18 cellular contexts compared by ENCODE assay signal in the genomic region with DNA sequence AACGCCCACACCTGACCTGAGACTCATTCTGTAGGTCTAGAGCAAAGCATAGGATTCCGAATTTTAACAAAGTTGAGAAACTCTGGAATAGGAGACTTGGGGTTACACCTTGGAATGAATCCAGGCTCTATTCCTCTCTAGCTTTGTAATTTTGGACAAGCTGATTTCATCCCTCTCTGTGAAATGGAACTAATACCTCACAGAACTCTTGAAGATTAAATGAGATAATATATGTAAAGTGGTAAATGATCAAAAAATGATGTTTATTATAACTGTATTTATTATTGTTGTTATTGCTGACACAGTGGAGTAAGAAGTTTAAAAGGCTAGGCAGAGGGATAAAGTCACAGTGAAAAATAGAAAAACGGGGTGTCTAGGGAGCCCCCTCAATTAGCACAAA. TPM values are rescaled to one million over a fixed set of nuclear protein-coding genes. Genes with fewer than 3 reads are reported as not detected.
DNase-seq lines count a peak whose midpoint lies in the region; ATAC-seq and TF ChIP-seq lines count a peak whose summit lies in the region.
"Had no signal": no experiment of that assay in that cellular context is flagged by ENCODE, and none has a peak within 500 bp of the region (broad histone marks: within the 10 kb centered on the region; RNA-seq: fewer than 3 reads in every experiment).

No MANE protein-coding gene starts in this region.

- H3K4me3 ChIP-seq in breast epithelium (no peak overlapping the region), ectodermal cell (ENCODE audit: insufficient read depth, low read depth, low read length) (no peak overlapping the region), neural progenitor cell (no peak overlapping the region), HAP-1 (no peak overlapping the region)
- H3K4me3 ChIP-seq: A549, GM23338 had no signal

- H3K4me1 ChIP-seq in breast epithelium: peaks cover 0 to 10% of the 10 kb centered on the region in 2 donors
- peaks cover 26% of the 10 kb centered on the region for H3K4me1 ChIP-seq in ectodermal cell (ENCODE audit: control insufficient read depth, insufficient read depth, low read length)
- peaks cover 36% of the 10 kb centered on the region for H3K4me1 ChIP-seq in neural progenitor cell
- no peaks in the 10 kb centered on the region for H3K4me1 ChIP-seq in HAP-1
- H3K4me1 ChIP-seq: Caco-2 had no signal

- H3K4me1 Mint-ChIP-seq in MCF 10A (ENCODE audit: insufficient read depth, unreplicated experiment) (no peaks in the 10 kb centered on the region), neural progenitor cell (peaks cover 39% of the 10 kb centered on the region)

- H3K27ac Mint-ChIP-seq in MCF 10A (ENCODE audit: low read depth, unreplicated experiment) (no peak overlapping the region), neural progenitor cell (no peak overlapping the region)
- H3K27ac Mint-ChIP-seq: CD4-positive, CD25-positive, alpha-beta regulatory T cell; CD8-positive, alpha-beta T cell had no signal

- no peaks in the 10 kb centered on the region for H3K79me2 ChIP-seq in neural progenitor cell (ENCODE audit: low read depth)

- CTCF ChIA-PET in MCF 10A (lab: Yijun Ruan, JAX): no interaction called here

- H3K27me3 Mint-ChIP-seq in MCF 10A (ENCODE audit: insufficient read depth, unreplicated experiment) (no peaks in the 10 kb centered on the region), neural progenitor cell (ENCODE audit: insufficient read depth, low read depth) (no peaks in the 10 kb centered on the region)
- H3K27me3 Mint-ChIP-seq: CD4-positive, CD25-positive, alpha-beta regulatory T cell had no signal

- 92 to 97% methylated on average over 3 of the region's 3 CpGs for WGBS in ectodermal cell, 2 experiments

- no TSS peak for BruUV-seq in MCF 10A (replicated peaks; lab: Mats Ljungman, UMichigan)

- no peak overlapping the region for H3K4me2 ChIP-seq in neural progenitor cell
- H3K4me2 ChIP-seq: A549 had no signal

- H4K20me1 ChIP-seq in neural progenitor cell (ENCODE audit: low read depth): peaks cover 7% of the 10 kb centered on the region

- no peaks in the 10 kb centered on the region for H3K27me3 ChIP-seq in breast epithelium
- no peaks in the 10 kb centered on the region for H3K27me3 ChIP-seq in ectodermal cell (ENCODE audit: control insufficient read depth, insufficient read depth, low read length, poor library complexity, severe bottlenecking)
- H3K27me3 ChIP-seq in neural progenitor cell: no peaks in the 10 kb centered on the region
- H3K27me3 ChIP-seq in HAP-1 (ENCODE audit: low read depth): no peaks in the 10 kb centered on the region

- H3K36me3 Mint-ChIP-seq in MCF 10A (ENCODE audit: insufficient read depth, unreplicated experiment) (peaks cover 6% of the 10 kb centered on the region), neural progenitor cell (peaks cover 7% of the 10 kb centered on the region)

- H3K9me3 Mint-ChIP-seq in MCF 10A (ENCODE audit: unreplicated experiment) (no peaks in the 10 kb centered on the region), neural progenitor cell (no peaks in the 10 kb centered on the region)
- H3K9me3 Mint-ChIP-seq: CD8-positive, alpha-beta T cell; GM23338 had no signal

- no peak for DNase-seq in breast epithelium (ENCODE audit: low spot score in 2 of 2)
- DNase-seq in MCF 10A (ENCODE audit: unreplicated experiment): no peak
- no peak for DNase-seq in neural progenitor cell (ENCODE audit: low spot score)
- DNase-seq in islet precursor cell: no peak
- no peak for DNase-seq in HAP-1 (ENCODE audit: low spot score in 2 of 2)
- DNase-seq: 8988T; Caco-2; CD4-positive, CD25-positive, alpha-beta regulatory T cell; CD8-positive, alpha-beta T cell; DMS153; DND-41; HCEC 1CT had no signal

- H3F3A ChIP-seq in neural progenitor cell (ENCODE audit: low read depth): peaks cover 19% of the 10 kb centered on the region

- no peak overlapping the region for H3K4me3 Mint-ChIP-seq in MCF 10A (ENCODE audit: unreplicated experiment)
- H3K4me3 Mint-ChIP-seq in neural progenitor cell: no peak overlapping the region
- H3K4me3 Mint-ChIP-seq: CD4-positive, CD25-positive, alpha-beta regulatory T cell; CD8-positive, alpha-beta T cell had no signal

- no peak overlapping the region for H2AFZ ChIP-seq in neural progenitor cell (replicated peaks)
- H2AFZ ChIP-seq: GM23338 had no signal

- H3K27ac ChIP-seq in breast epithelium (peak overlapping the region; percentile 49 to 64), ectodermal cell (ENCODE audit: insufficient read depth, low read depth, low read length, poor library complexity, severe bottlenecking) (peak overlapping the region; percentile 16), neural progenitor cell (peak overlapping the region; percentile 18)
- H3K27ac ChIP-seq: A549 had no signal

- in situ Hi-C loops in HAP-1 (cut with MboI; ENCODE audit: low sequenced_read_pairs): no loop called here

- TF ChIP-seq CTCF in breast epithelium (IDR thresholded peaks at IDR 0.05) (no peak), MCF 10A (IDR thresholded peaks at IDR 0.05; ENCODE audit: unreplicated experiment) (no peak), neural progenitor cell (IDR thresholded peaks at IDR 0.05) (no peak)

- H3K9ac ChIP-seq in neural progenitor cell: no peak overlapping the region

- intact Hi-C loops in breast epithelium (cut with DNase I; ENCODE audit: low total_unique reads) (loop anchor here (10.0 kb wide), 1 partner anchor 393 kb away; no protein-coding TSS in a partner anchor), MCF 10A (cut with micrococcal nuclease) (no loop called here)

- ATAC-seq in GM21619 (IDR thresholded peaks at IDR 0.05; ENCODE audit: unreplicated experiment) (no peak), GM21423 (IDR thresholded peaks at IDR 0.05; ENCODE audit: unreplicated experiment) (no peak)
- ATAC-seq: A549; CD8-positive, alpha-beta T cell had no signal

- no peaks in the 10 kb centered on the region for H3K36me3 ChIP-seq in breast epithelium
- no peaks in the 10 kb centered on the region for H3K36me3 ChIP-seq in ectodermal cell (ENCODE audit: control insufficient read depth, insufficient read depth, low read length)
- H3K36me3 ChIP-seq in neural progenitor cell: no peaks in the 10 kb centered on the region
- no peaks in the 10 kb centered on the region; the same call in 1 of the 2 replicates for H3K36me3 ChIP-seq in HAP-1 (replicated peaks)

- H3K9me3 ChIP-seq in breast epithelium: no peaks in the 10 kb centered on the region
- H3K9me3 ChIP-seq in ectodermal cell (ENCODE audit: control insufficient read depth, low read length): no peaks in the 10 kb centered on the region
- no peaks in the 10 kb centered on the region for H3K9me3 ChIP-seq in neural progenitor cell (ENCODE audit: low read depth)
- H3K9me3 ChIP-seq in HAP-1: no peaks in the 10 kb centered on the region
- H3K9me3 ChIP-seq: A549, Caco-2 had no signal

- TF ChIP-seq POLR2A in breast epithelium (IDR thresholded peaks at IDR 0.05): no peak

- POLR2A ChIA-PET in MCF 10A (lab: Yijun Ruan, JAX): interaction anchor here (0.7 to 1.0 kb wide), 2 partner anchors 10 to 405 kb away, joined by 3 read pairs; no protein-coding TSS in a partner anchor

RNA-seq across cellular contexts. Expression of gene CASP7, which starts 32.3 kb away (rescaled TPM):
- total RNA-seq in breast epithelium (10 to 100 TPM; 19.0 to 27.2 (median 24.3) TPM), MCF 10A (2022) (7.4 and 13.7 TPM in 2 replicates), neural progenitor cell (ENCODE audit: low replicate concordance) (17.8 and 18.9 TPM in 2 replicates)
- polyA plus RNA-seq in ectodermal cell (2013, experiment 1 of 4): 15.9 TPM
- 11.7 TPM for polyA plus RNA-seq in ectodermal cell (2013, experiment 2 of 4)
- 9.2 TPM for polyA plus RNA-seq in ectodermal cell (2013, experiment 3 of 4)
- 11.1 TPM for polyA plus RNA-seq in ectodermal cell (2013, experiment 4 of 4)

RNA-seq across cellular contexts. Expression of gene PLEKHS1, which starts 39.5 kb away (rescaled TPM):
- total RNA-seq in breast epithelium (10 to 100 TPM in 2 of 3 donors, not detected in 1; 23.6 to 30.0 TPM), MCF 10A (2022) (not detected in 2 replicates), neural progenitor cell (ENCODE audit: low replicate concordance) (not detected in 2 replicates)
- not detected for polyA plus RNA-seq in ectodermal cell (2013, experiment 1 of 4)
- polyA plus RNA-seq in ectodermal cell (2013, experiment 2 of 4): not detected
- polyA plus RNA-seq in ectodermal cell (2013, experiment 3 of 4): not detected
- not detected for polyA plus RNA-seq in ectodermal cell (2013, experiment 4 of 4)
- total RNA-seq: Caco-2; CD8-positive, alpha-beta T cell; GM23338 had no signal
- polyA plus RNA-seq: BJ; CD4-positive, CD25-positive, alpha-beta regulatory T cell; GM23338 had no signal

RNA-seq across cellular contexts. Expression of gene NRAP, which starts 48.2 kb away (rescaled TPM):
- total RNA-seq in breast epithelium (not detected), MCF 10A (2022) (not detected in 2 replicates), neural progenitor cell (ENCODE audit: low replicate concordance) (not detected in 2 replicates)
- 0.09 TPM for polyA plus RNA-seq in ectodermal cell (2013, experiment 1 of 4)
- 0.09 TPM for polyA plus RNA-seq in ectodermal cell (2013, experiment 2 of 4)
- 0.05 TPM for polyA plus RNA-seq in ectodermal cell (2013, experiment 3 of 4)
- polyA plus RNA-seq in ectodermal cell (2013, experiment 4 of 4): 0.04 TPM
- total RNA-seq: CD4-positive, CD25-positive, alpha-beta regulatory T cell; CD8-positive, alpha-beta T cell; GM23338 had no signal
- polyA plus RNA-seq: A549; BJ; CD4-positive, CD25-positive, alpha-beta regulatory T cell; GM23338 had no signal
